9 cellular contexts compared by ENCODE assay signal in the genomic region with DNA sequence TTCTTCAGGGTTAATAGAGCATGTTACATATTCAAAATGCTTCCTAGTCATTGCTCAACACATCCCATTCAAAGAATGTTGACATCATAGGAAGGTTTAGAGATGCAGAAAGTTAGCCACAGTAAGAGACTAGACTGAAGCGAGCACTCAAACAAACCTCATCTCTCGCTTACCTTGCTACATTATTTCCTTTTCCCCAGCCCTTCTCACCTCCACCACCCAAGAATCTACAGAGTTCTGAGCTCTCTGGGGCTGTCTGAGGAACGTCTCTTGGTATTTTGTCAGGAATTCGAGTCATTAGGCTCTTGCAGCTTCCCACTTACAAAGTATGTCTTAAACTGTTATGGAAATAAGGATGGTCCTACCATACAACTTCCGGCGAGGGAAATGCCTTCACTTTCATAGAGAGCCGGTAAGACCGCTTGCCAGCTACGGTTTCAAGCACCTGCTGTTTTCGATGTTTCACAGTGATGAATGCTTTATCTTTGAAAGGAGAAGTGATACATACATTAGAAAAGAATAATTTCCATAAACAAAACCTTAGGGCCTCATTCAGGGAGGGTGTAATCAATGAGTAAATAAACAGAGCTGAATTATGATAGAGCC.
DNase-seq lines count a peak whose midpoint lies in the region; ATAC-seq and TF ChIP-seq lines count a peak whose summit lies in the region.
"Had no signal": no experiment of that assay in that cellular context is flagged by ENCODE, and none has a peak within 500 bp of the region (broad histone marks: within the 10 kb centered on the region; RNA-seq: fewer than 3 reads in every experiment).

No MANE protein-coding gene starts in this region.

- H4K20me1 ChIP-seq in mammary epithelial cell (ENCODE audit: insufficient read depth, low read length), result no peaks in the 10 kb centered on the region

- ATAC-seq in GM18858 (IDR thresholded peaks at IDR 0.05; ENCODE audit: unreplicated experiment), result peak; percentile 88
- ATAC-seq in sciatic nerve, result no peak
- ATAC-seq in body of pancreas, result no peak

- TF ChIP-seq CTCF in mammary epithelial cell (conservative IDR thresholded peaks at IDR 0.05 in 1 of 2, IDR thresholded peaks at IDR 0.05 in 1 of 2; ENCODE audit: extremely low read depth in 1 of 2, insufficient read depth in 1 of 2, low read depth in 1 of 2, low read length in 2 of 2) (no peak), body of pancreas (IDR thresholded peaks at IDR 0.05) (no peak)

- no peaks in the 10 kb centered on the region for H3K9me3 ChIP-seq in HUES48 (ENCODE audit: control insufficient read depth, insufficient read depth, low read length)
- H3K9me3 ChIP-seq in iPS-20b (ENCODE audit: insufficient read depth, low read depth, low read length), result no peaks in the 10 kb centered on the region
- H3K9me3 ChIP-seq in mammary epithelial cell (replicated peaks; ENCODE audit: insufficient read depth, low read length), result no peaks in the 10 kb centered on the region
- no peaks in the 10 kb centered on the region for H3K9me3 ChIP-seq in body of pancreas

- H3K4me2 ChIP-seq in mammary epithelial cell (ENCODE audit: insufficient read depth, low read depth, low read length), result no peak overlapping the region

- 50% methylated on average over 10 of the region's 10 CpGs for WGBS in mammary epithelial cell (ENCODE audit: low coverage, missing lambda C conversion rate)
- WGBS in body of pancreas, 2 donors, result 48 to 51% methylated on average over 10 of the region's 10 CpGs

- no TSS peak for BruUV-seq in mammary epithelial cell (replicated peaks; lab: Mats Ljungman, UMichigan)

- H3K27ac ChIP-seq in HUES48 (ENCODE audit: low read depth, low read length) (peak overlapping the region; percentile 98), iPS-20b (ENCODE audit: low read length) (peak overlapping the region; percentile 62), mammary epithelial cell (ENCODE audit: insufficient read depth, low read depth, low read length) (no peak overlapping the region), substantia nigra (ENCODE audit: low read depth, low read length, poor library complexity, severe bottlenecking) (no peak overlapping the region), body of pancreas (no peak overlapping the region)

- H3K79me2 ChIP-seq in mammary epithelial cell (ENCODE audit: insufficient read depth, low read length), result no peaks in the 10 kb centered on the region

- H3K4me1 ChIP-seq in HUES48 (ENCODE audit: control insufficient read depth, insufficient read depth, low read length) (peaks cover 66% of the 10 kb centered on the region), iPS-20b (ENCODE audit: insufficient read depth, low read length) (peaks cover 55% of the 10 kb centered on the region), mammary epithelial cell (ENCODE audit: insufficient read depth, low read length) (no peaks in the 10 kb centered on the region), body of pancreas (no peaks in the 10 kb centered on the region)

- CTCF ChIA-PET in mammary epithelial cell (lab: Charles Lee; ENCODE audit: low non-redundant PET), result no interaction called here

- H3K27me3 ChIP-seq in H7 (ENCODE audit: control insufficient read depth, insufficient read depth, low read length), result no peaks in the 10 kb centered on the region
- H3K27me3 ChIP-seq in HUES48 (ENCODE audit: control insufficient read depth, insufficient read depth, low read length), result no peaks in the 10 kb centered on the region
- H3K27me3 ChIP-seq in iPS-20b (ENCODE audit: insufficient read depth, low read length), result no peaks in the 10 kb centered on the region
- H3K27me3 ChIP-seq in mammary epithelial cell (ENCODE audit: insufficient read depth, low read length), result peaks cover 4% of the 10 kb centered on the region
- H3K27me3 ChIP-seq in body of pancreas, result no peaks in the 10 kb centered on the region

- H3K4me3 ChIP-seq in H7 (ENCODE audit: insufficient read depth, low read depth, low read length) (no peak overlapping the region), HUES48 (ENCODE audit: low read depth, low read length) (peak overlapping the region; percentile 38), iPS-20b (ENCODE audit: low read length) (peak overlapping the region; percentile 14; the same call in 1 of the 2 replicates), mammary epithelial cell (replicated peaks in 1 of 3; ENCODE audit: insufficient read depth in 1 of 3, low read depth in 2 of 3, low read length in 3 of 3) (no peak overlapping the region), body of pancreas (no peak overlapping the region)
- H3K4me3 ChIP-seq: lung had no signal

- H3K36me3 ChIP-seq in H7 (replicated peaks; ENCODE audit: control insufficient read depth, insufficient read depth, low read length) (peaks cover 13% of the 10 kb centered on the region), HUES48 (ENCODE audit: control insufficient read depth, insufficient read depth, low read length) (peaks cover 77% of the 10 kb centered on the region), iPS-20b (ENCODE audit: insufficient read depth, low read depth, low read length) (peaks cover 82% of the 10 kb centered on the region), mammary epithelial cell (ENCODE audit: insufficient read depth, low read length) (no peaks in the 10 kb centered on the region), body of pancreas (replicated peaks in 1 of 2; ENCODE audit: insufficient read depth in 1 of 2, low read depth in 2 of 2) (no peaks in the 10 kb centered on the region)

- peak; percentile 25 for DNase-seq in H7
- DNase-seq in mammary epithelial cell, result no peak
- no peak for DNase-seq in sciatic nerve (ENCODE audit: low spot score)
- no peak for DNase-seq in substantia nigra (lab: John Stamatoyannopoulos, UW)
- no peak for DNase-seq in body of pancreas

- no peak overlapping the region for H2AFZ ChIP-seq in mammary epithelial cell (ENCODE audit: low read depth, low read length)

- in situ Hi-C loops in mammary epithelial cell (cut with MboI; ENCODE audit: low sequenced_read_pairs in 2 of 2), result no loop called here

- dilution Hi-C loops in mammary epithelial cell (cut with HindIII; ENCODE audit: low sequenced_read_pairs), result no loop called here

- intact Hi-C loops in mammary epithelial cell (cut with micrococcal nuclease), result no loop called here
- intact Hi-C loops in sciatic nerve (cut with DNase I), result no loop called here
- intact Hi-C loops in body of pancreas (cut with DNase I), result no loop called here

- H3K9ac ChIP-seq in HUES48 (ENCODE audit: low read depth, low read length) (peak overlapping the region; percentile 59), iPS-20b (ENCODE audit: low read depth, low read length) (peak overlapping the region; percentile 77), mammary epithelial cell (ENCODE audit: insufficient read depth, low read length) (no peak overlapping the region)

- TF ChIP-seq POLR2A in body of pancreas (IDR thresholded peaks at IDR 0.05), result no peak

Comparison
In these comparisons a context has a peak if more than half of its experiments do, and no peak if none do; other contexts are left out.
1. H3K4me3 ChIP-seq: peak in HUES48 (single experiment) and iPS-20b (single experiment); none in H7 (single experiment), mammary epithelial cell (0 of 3) and body of pancreas (0 of 2).
2. H3K27ac ChIP-seq: peak in HUES48 (single experiment) and iPS-20b (single experiment); none in mammary epithelial cell (single experiment), substantia nigra (single experiment) and body of pancreas (0 of 4).